1 cellular context compared by ENCODE assay signal in the genomic region with DNA sequence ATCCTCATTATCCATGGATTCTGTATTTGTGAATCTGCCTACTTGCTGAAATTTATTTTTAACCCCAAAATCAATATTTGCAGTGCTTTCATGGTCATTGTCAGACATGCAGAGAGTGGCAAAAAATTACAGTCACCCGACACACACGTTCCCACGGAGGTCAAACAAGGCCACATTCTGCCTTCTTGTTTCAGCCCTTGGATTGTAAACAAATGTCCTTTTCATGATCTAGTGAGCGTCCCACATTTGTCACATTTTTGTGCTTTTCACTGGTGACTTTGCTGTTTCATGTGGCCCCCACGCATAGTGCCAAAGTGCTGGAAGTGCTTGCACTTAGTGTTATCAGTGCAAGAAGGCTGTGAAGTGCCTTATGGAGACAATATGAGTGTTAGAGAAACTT.
A peak's percentile ranks its signal among the peaks of the same experiment; 100 is the strongest.
TF ChIP-seq lines count a peak whose summit lies in the region.

No MANE protein-coding gene starts in this region.

TF ChIP-seq in HepG2, 621 proteins besides CTCF, POLR2A, EP300 and RAD21 (continued from another document):
- TF ChIP-seq ETV6 (CRISPR knock-in tag; conservative IDR thresholded peaks at IDR 0.05) (no peak), BHLHE40 (IDR thresholded peaks at IDR 0.05; ENCODE audit: low read length) (peak; percentile 85), NPAS2 (CRISPR knock-in tag; IDR thresholded peaks at IDR 0.05; ENCODE audit: borderline replicate concordance) (no peak), ZC3H13 (CRISPR knock-in tag; IDR thresholded peaks at IDR 0.05) (no peak), RXRB (CRISPR knock-in tag; IDR thresholded peaks at IDR 0.05; ENCODE audit: borderline replicate concordance) (peak; percentile 29; the same call in 1 of the 2 replicates), EHMT2 (IDR thresholded peaks at IDR 0.05; ENCODE audit: borderline replicate concordance, low read depth, low read length) (no peak), MAFG (CRISPR knock-in tag; IDR thresholded peaks at IDR 0.05) (no peak), SOX5 (CRISPR knock-in tag; IDR thresholded peaks at IDR 0.05; ENCODE audit: borderline replicate concordance) (peak; percentile 39; the same call in 1 of the 2 replicates), SOX6 (IDR thresholded peaks at IDR 0.05) (no peak), SOX6 (CRISPR knock-in tag; IDR thresholded peaks at IDR 0.05) (peak; percentile 20; the same call in 1 of the 2 replicates)
- TF ChIP-seq, protein P1, sequence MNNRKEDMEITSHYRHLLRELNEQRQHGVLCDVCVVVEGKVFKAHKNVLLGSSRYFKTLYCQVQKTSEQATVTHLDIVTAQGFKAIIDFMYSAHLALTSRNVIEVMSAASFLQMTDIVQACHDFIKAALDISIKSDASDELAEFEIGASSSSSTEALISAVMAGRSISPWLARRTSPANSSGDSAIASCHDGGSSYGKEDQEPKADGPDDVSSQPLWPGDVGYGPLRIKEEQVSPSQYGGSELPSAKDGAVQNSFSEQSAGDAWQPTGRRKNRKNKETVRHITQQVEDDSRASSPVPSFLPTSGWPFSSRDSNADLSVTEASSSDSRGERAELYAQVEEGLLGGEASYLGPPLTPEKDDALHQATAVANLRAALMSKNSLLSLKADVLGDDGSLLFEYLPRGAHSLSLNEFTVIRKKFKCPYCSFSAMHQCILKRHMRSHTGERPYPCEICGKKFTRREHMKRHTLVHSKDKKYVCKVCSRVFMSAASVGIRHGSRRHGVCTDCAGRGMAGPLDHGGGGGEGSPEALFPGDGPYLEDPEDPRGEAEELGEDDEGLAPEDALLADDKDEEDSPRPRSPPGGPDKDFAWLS (CRISPR knock-in tag; IDR thresholded peaks at IDR 0.05; ENCODE audit: borderline replicate concordance) = no peak
- TF ChIP-seq, protein P2, sequence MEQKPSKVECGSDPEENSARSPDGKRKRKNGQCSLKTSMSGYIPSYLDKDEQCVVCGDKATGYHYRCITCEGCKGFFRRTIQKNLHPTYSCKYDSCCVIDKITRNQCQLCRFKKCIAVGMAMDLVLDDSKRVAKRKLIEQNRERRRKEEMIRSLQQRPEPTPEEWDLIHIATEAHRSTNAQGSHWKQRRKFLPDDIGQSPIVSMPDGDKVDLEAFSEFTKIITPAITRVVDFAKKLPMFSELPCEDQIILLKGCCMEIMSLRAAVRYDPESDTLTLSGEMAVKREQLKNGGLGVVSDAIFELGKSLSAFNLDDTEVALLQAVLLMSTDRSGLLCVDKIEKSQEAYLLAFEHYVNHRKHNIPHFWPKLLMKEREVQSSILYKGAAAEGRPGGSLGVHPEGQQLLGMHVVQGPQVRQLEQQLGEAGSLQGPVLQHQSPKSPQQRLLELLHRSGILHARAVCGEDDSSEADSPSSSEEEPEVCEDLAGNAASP (CRISPR knock-in tag; IDR thresholded peaks at IDR 0.05; ENCODE audit: borderline replicate concordance) = peak; percentile 86; the same call in 1 of the 2 replicates
